7 cellular contexts compared by ENCODE assay signal in the genomic region with DNA sequence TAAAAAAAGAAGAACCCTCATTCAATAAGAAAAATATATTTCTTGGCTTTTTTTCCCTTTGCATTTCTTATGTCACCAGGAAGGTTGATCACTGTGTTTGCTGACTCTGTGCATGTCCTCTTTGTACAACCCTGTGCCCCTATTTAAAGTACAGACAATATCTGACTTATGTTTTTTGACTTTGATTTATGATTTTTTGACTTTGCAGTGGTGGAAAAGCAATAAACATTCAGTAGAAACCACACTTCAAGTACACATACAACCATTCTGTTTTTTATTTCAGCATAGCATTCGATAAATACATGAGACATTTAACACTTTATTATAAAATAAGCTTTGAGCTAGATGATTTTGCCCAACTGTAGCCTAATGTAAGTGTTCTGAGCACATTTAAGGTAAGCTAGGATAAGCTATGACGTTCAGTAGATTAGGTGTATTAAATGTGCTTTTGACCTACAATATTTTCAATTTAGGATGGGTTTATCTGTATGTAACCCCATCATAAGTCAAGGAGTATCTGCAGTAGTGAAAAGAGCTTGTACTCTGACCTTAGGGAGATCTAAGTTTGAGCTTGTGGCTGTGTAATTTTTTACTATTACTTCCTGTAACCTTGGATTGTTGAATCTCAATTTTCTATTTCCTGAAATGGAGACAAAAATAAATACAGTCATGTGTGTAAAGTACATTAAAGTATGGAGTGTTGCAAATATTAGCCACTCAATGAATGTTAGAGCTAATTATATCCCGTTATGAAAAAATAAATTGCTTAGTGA. TPM values are rescaled to one million over a fixed set of nuclear protein-coding genes. Genes with fewer than 3 reads are reported as not detected.
DNase-seq lines count a peak whose midpoint lies in the region; ATAC-seq and TF ChIP-seq lines count a peak whose summit lies in the region.

No MANE protein-coding gene starts in this region.

- H4K20me1 ChIP-seq in SU-DHL-6 (ENCODE audit: low read depth, low read length), result no peaks in the 10 kb centered on the region
- no peaks in the 10 kb centered on the region for H4K20me1 ChIP-seq in H9 (ENCODE audit: control insufficient read depth, insufficient read depth, insufficient read length)

- TF ChIP-seq CTCF in SU-DHL-6 (IDR thresholded peaks at IDR 0.05; ENCODE audit: insufficient read depth, low read length, poor library complexity, severe bottlenecking), result no peak
- no peak for TF ChIP-seq CTCF in gastroesophageal sphincter (IDR thresholded peaks at IDR 0.05)
- no peak for TF ChIP-seq CTCF in H9 (conservative IDR thresholded peaks at IDR 0.05)

- H3K27me3 Mint-ChIP-seq in stimulated activated memory B cell treated with anti-CD40 and anti-IgM and Interleukin-4, amounts not matched to agents 10 μg/mL and 1 μg/mL and 100 μg/mL, for 72 hours, result no peaks in the 10 kb centered on the region
- peaks cover 2% of the 10 kb centered on the region; the same call in 1 of the 2 replicates for H3K27me3 Mint-ChIP-seq in H9 (ENCODE audit: low read depth)

- no peak overlapping the region for H4K8ac ChIP-seq in H9 (replicated peaks; ENCODE audit: insufficient read length, low read depth, low read length)

- no peak overlapping the region for H2BK20ac ChIP-seq in H9 (ENCODE audit: low read depth, low read length, poor library complexity, severe bottlenecking)

- H3K56ac ChIP-seq in H9 (ENCODE audit: insufficient read length, low read depth, low read length), result no peak overlapping the region

- no peaks in the 10 kb centered on the region for H3K9me3 Mint-ChIP-seq in stimulated activated memory B cell treated with anti-CD40 and anti-IgM and Interleukin-4, amounts not matched to agents 10 μg/mL and 1 μg/mL and 100 μg/mL, for 72 hours
- H3K9me3 Mint-ChIP-seq in H9, result peaks cover 2 to 5% of the 10 kb centered on the region in 2 experiments; a peak in 1 of 5 replicates

- no peak overlapping the region for H2BK12ac ChIP-seq in H9 (ENCODE audit: insufficient read length, low read depth, low read length)

- no peak overlapping the region for H2BK5ac ChIP-seq in H9 (ENCODE audit: insufficient read length, low read length)

- no peak overlapping the region for H3K18ac ChIP-seq in H9 (ENCODE audit: insufficient read length, low read depth, low read length)

- no peak overlapping the region for H3T11ph ChIP-seq in H9 (ENCODE audit: low read length)

- H2BK120ac ChIP-seq in H9 (ENCODE audit: low read depth, low read length, poor library complexity, severe bottlenecking), result no peak overlapping the region

- H3F3A ChIP-seq in SU-DHL-6 (ENCODE audit: insufficient read depth), result no peaks in the 10 kb centered on the region

- H3K23ac ChIP-seq in H9 (ENCODE audit: insufficient read length, low read depth, low read length), result no peak overlapping the region

- H2AK5ac ChIP-seq in H9 (ENCODE audit: insufficient read length, low read length), result no peak overlapping the region

- H3K36me3 Mint-ChIP-seq in stimulated activated memory B cell treated with anti-CD40 and anti-IgM and Interleukin-4, amounts not matched to agents 10 μg/mL and 1 μg/mL and 100 μg/mL, for 72 hours, result peaks cover 34% of the 10 kb centered on the region
- no peaks in the 10 kb centered on the region; a peak in 2 of 7 replicates for H3K36me3 Mint-ChIP-seq in H9 (ENCODE audit: insufficient read depth in 1 of 3, low read depth in 3 of 3)

- peak overlapping the region; percentile 100 for H3K27ac Mint-ChIP-seq in stimulated activated memory B cell treated with anti-CD40 and anti-IgM and Interleukin-4, amounts not matched to agents 10 μg/mL and 1 μg/mL and 100 μg/mL, for 72 hours
- H3K27ac Mint-ChIP-seq in H9, result no peak overlapping the region

- H3K23me2 ChIP-seq in H9 (ENCODE audit: insufficient read length, low read depth, low read length, poor library complexity, severe bottlenecking), result peaks cover 4% of the 10 kb centered on the region

- H4K5ac ChIP-seq in H9 (ENCODE audit: insufficient read length, low read depth, low read length), result no peak overlapping the region

- peaks cover 0 to 44% (median 9%) of the 10 kb centered on the region in 3 donors for H3K4me1 ChIP-seq in gastroesophageal sphincter
- H3K4me1 ChIP-seq in H9 (ENCODE audit: insufficient read depth, low read length), result no peaks in the 10 kb centered on the region; the same call in 1 of the 2 replicates

- H3K9ac ChIP-seq in SU-DHL-6 (ENCODE audit: low read length) (peak overlapping the region; percentile 71), H9 (ENCODE audit: extremely low read depth, insufficient read length, low read length) (no peak overlapping the region)

- H2BK15ac ChIP-seq in H9 (ENCODE audit: low read depth, low read length), result no peak overlapping the region

- H3K9me2 ChIP-seq in SU-DHL-6 (replicated peaks; ENCODE audit: insufficient read depth, low read length), result no peaks in the 10 kb centered on the region

- DNase-seq in NCI-H1417 treated with DMSO at 0.1 percent for 48 hours (lab: John Stamatoyannopoulos, UW) (no peak), cerebellar cortex (ENCODE audit: low spot score) (no peak), H9 (no peak)

- peak overlapping the region; percentile 99 for H3K4me3 Mint-ChIP-seq in stimulated activated memory B cell treated with anti-CD40 and anti-IgM and Interleukin-4, amounts not matched to agents 10 μg/mL and 1 μg/mL and 100 μg/mL, for 72 hours
- H3K4me3 Mint-ChIP-seq in H9, result no peak overlapping the region

- H3K79me2 ChIP-seq in SU-DHL-6 (ENCODE audit: insufficient read depth, low read length) (no peaks in the 10 kb centered on the region), H9 (ENCODE audit: insufficient read depth, low read length) (no peaks in the 10 kb centered on the region)

- H3K4me3 ChIP-seq in SU-DHL-6 (ENCODE audit: insufficient read depth, low read length, poor library complexity, severe bottlenecking) (peak overlapping the region; percentile 75), gastroesophageal sphincter (peak overlapping the region; percentile 76 to 95)

- H2AFZ ChIP-seq in SU-DHL-6 (ENCODE audit: low read depth, low read length, severe bottlenecking) (peak overlapping the region; percentile 94), H9 (ENCODE audit: low read length) (no peak overlapping the region)

- H3K4ac ChIP-seq in H9 (ENCODE audit: low read depth, low read length), result no peak overlapping the region

- no peaks in the 10 kb centered on the region for H3K79me1 ChIP-seq in H9 (ENCODE audit: insufficient read depth, low read depth, low read length, poor library complexity, severe bottlenecking)

- no peak overlapping the region for H4K91ac ChIP-seq in H9 (ENCODE audit: insufficient read length, low read depth, low read length)

- H3K36me3 ChIP-seq in SU-DHL-6 (ENCODE audit: low read length) (no peaks in the 10 kb centered on the region), gastroesophageal sphincter (peaks cover 0 to 14% of the 10 kb centered on the region in 2 donors)

- ATAC-seq in GM21825 (IDR thresholded peaks at IDR 0.05; ENCODE audit: unreplicated experiment) (peak; percentile 18), gastroesophageal sphincter (no peak)
- ATAC-seq in stimulated activated memory B cell treated with anti-CD40 and anti-IgM and Interleukin-4, amounts not matched to agents 10 μg/mL and 1 μg/mL and 100 μg/mL, for 72 hours, result no peak

- H3K27ac ChIP-seq in SU-DHL-6 (ENCODE audit: low read depth, low read length), result no peak overlapping the region
- H3K27ac ChIP-seq in gastroesophageal sphincter, result peak overlapping the region in 3 of 4 donors; percentile 90 to 93 (median 91)
- no peak overlapping the region for H3K27ac ChIP-seq in H9 (ENCODE audit: insufficient read length, low read depth, low read length)

- H3K9me3 ChIP-seq in SU-DHL-6 (ENCODE audit: insufficient read depth, low read length), result no peaks in the 10 kb centered on the region
- no peaks in the 10 kb centered on the region for H3K9me3 ChIP-seq in gastroesophageal sphincter
- no peaks in the 10 kb centered on the region for H3K9me3 ChIP-seq in H9 (ENCODE audit: control insufficient read depth, low read depth, low read length)

- TF ChIP-seq POLR2A in gastroesophageal sphincter (IDR thresholded peaks at IDR 0.05), result no peak

- H3K4me1 Mint-ChIP-seq in stimulated activated memory B cell treated with anti-CD40 and anti-IgM and Interleukin-4, amounts not matched to agents 10 μg/mL and 1 μg/mL and 100 μg/mL, for 72 hours, result peaks cover 46% of the 10 kb centered on the region
- peaks cover 13 to 15% of the 10 kb centered on the region in 2 experiments for H3K4me1 Mint-ChIP-seq in H9

- H3K14ac ChIP-seq in H9 (ENCODE audit: insufficient read depth, low read length), result no peak overlapping the region

- H3K4me2 ChIP-seq in SU-DHL-6 (ENCODE audit: low read depth, low read length, poor library complexity, severe bottlenecking) (peak overlapping the region; percentile 68), H9 (ENCODE audit: insufficient read depth, insufficient read length, low read length) (no peak overlapping the region)

- no peak for TF ChIP-seq EP300 in gastroesophageal sphincter (IDR thresholded peaks at IDR 0.05)

- 49 to 51% methylated on average over 3 of the region's 3 CpGs for WGBS in gastroesophageal sphincter (ENCODE audit: low coverage in 1 of 2), 2 donors
- no CpG with 5 or more reads among the region's 3 CpGs for WGBS in H9 (ENCODE audit: extremely low coverage, insufficient read length, low lambda C conversion rate)

- H3K27me3 ChIP-seq in SU-DHL-6 (ENCODE audit: low read length), result no peaks in the 10 kb centered on the region
- no peaks in the 10 kb centered on the region for H3K27me3 ChIP-seq in gastroesophageal sphincter
- no peaks in the 10 kb centered on the region for H3K27me3 ChIP-seq in H9 (ENCODE audit: insufficient read depth, low read length)

RNA-seq across cellular contexts. Expression of gene RNASEL, which starts 1.2 kb away (rescaled TPM):
- 10 to 100 TPM in 2 of 4 donors, 1 to 10 TPM in 2; 6.5 to 14.5 (median 10.6) TPM for total RNA-seq in gastroesophageal sphincter
- total RNA-seq in H9 (2021), result 0.57 and 0.63 TPM in 2 replicates

RNA-seq across cellular contexts. Expression of gene RGS16, which starts 16.3 kb away (rescaled TPM):
- total RNA-seq in gastroesophageal sphincter (10 to 100 TPM in 1 of 4 donors, 1 to 10 TPM in 2, under 1 TPM in 1; 0.47 to 10.6 (median 2.1) TPM), H9 (2021) (6.8 and 6.9 TPM in 2 replicates)

Comparison
In these comparisons a context has a peak if more than half of its experiments do, and no peak if none do; other contexts are left out.
1. H3K27ac ChIP-seq: peak in gastroesophageal sphincter (3 of 4); none in SU-DHL-6 (single experiment) and H9 (single experiment).